Comparison of ENCODE assay signal across 1 cellular context in genomic region chr4:38161208-38162113, GRCh38.
TF ChIP-seq lines count a peak whose summit lies in the region.

No MANE protein-coding gene starts in this region.

TF ChIP-seq in WTC11, 78 proteins besides CTCF, POLR2A, EP300 and RAD21 (continued from another document):
- TF ChIP-seq E2F4 (CRISPR knock-in tag; IDR thresholded peaks at IDR 0.05; ENCODE audit: borderline replicate concordance, low read depth): no peak
- TF ChIP-seq ZNF138 (CRISPR knock-in tag; conservative IDR thresholded peaks at IDR 0.05): no peak
- TF ChIP-seq OVOL2 (CRISPR knock-in tag; IDR thresholded peaks at IDR 0.05; ENCODE audit: borderline replicate concordance): no peak
- TF ChIP-seq ETV6 (CRISPR knock-in tag; IDR thresholded peaks at IDR 0.05): no peak
- TF ChIP-seq AR (CRISPR knock-in tag; IDR thresholded peaks at IDR 0.05): no peak
- no peak for TF ChIP-seq ELF4 (CRISPR knock-in tag; IDR thresholded peaks at IDR 0.05; ENCODE audit: low read depth)
- no peak for TF ChIP-seq ZNF396 (CRISPR knock-in tag; IDR thresholded peaks at IDR 0.05; ENCODE audit: borderline replicate concordance)
- no peak for TF ChIP-seq ZNF532 (CRISPR knock-in tag; IDR thresholded peaks at IDR 0.05; ENCODE audit: borderline replicate concordance)
- no peak for TF ChIP-seq CREM (CRISPR knock-in tag; IDR thresholded peaks at IDR 0.05)
- no peak for TF ChIP-seq SMAD4 (CRISPR knock-in tag; IDR thresholded peaks at IDR 0.05)
- TF ChIP-seq HMGXB4 (CRISPR knock-in tag; IDR thresholded peaks at IDR 0.05): no peak
